In genomic region chr5:128695791-128696520, GRCh38 we compare ENCODE assay signal across 10 cellular contexts.
DNase-seq lines count a peak whose midpoint lies in the region; ATAC-seq, FAIRE-seq and TF ChIP-seq lines count a peak whose summit lies in the region.
"Had no signal": no experiment of that assay in that cellular context is flagged by ENCODE, and none has a peak within 500 bp of the region (broad histone marks: within the 10 kb centered on the region; RNA-seq: fewer than 3 reads in every experiment).

No MANE protein-coding gene starts in this region.

- H3K4me1 Mint-ChIP-seq in endodermal cell (no peaks in the 10 kb centered on the region), neural progenitor cell (peaks cover 11% of the 10 kb centered on the region)

- no peak overlapping the region for H3K4me2 ChIP-seq in neural progenitor cell

- intact Hi-C loops in right lobe of liver (cut with DNase I): no loop called here

- peak overlapping the region; percentile 45 for H2AFZ ChIP-seq in neural progenitor cell (replicated peaks)

- H3K4me3 ChIP-seq in endodermal cell (ENCODE audit: low read length) (no peak overlapping the region), neural progenitor cell (no peak overlapping the region), right lobe of liver (no peak overlapping the region)
- H3K4me3 ChIP-seq: SK-N-MC, uterus had no signal

- WGBS in endodermal cell (ENCODE audit: insufficient coverage in 1 of 2, insufficient read length in 1 of 2), 2 experiments: no CpG with 5 or more reads among the region's 1 CpG
- 57% methylated on average over 1 of the region's 1 CpG for WGBS in right lobe of liver (ENCODE audit: insufficient coverage, low coverage, low lambda C conversion rate, missing lambda C conversion rate)

- no peaks in the 10 kb centered on the region for H3K27me3 Mint-ChIP-seq in endodermal cell (ENCODE audit: insufficient read depth)
- H3K27me3 Mint-ChIP-seq in neural progenitor cell (ENCODE audit: insufficient read depth, low read depth): no peaks in the 10 kb centered on the region

- H3K36me3 Mint-ChIP-seq in endodermal cell (ENCODE audit: low read depth): no peaks in the 10 kb centered on the region
- no peaks in the 10 kb centered on the region for H3K36me3 Mint-ChIP-seq in neural progenitor cell

- H3K36me3 ChIP-seq in endodermal cell (ENCODE audit: control insufficient read depth, insufficient read depth, low read length) (no peaks in the 10 kb centered on the region), neural progenitor cell (no peaks in the 10 kb centered on the region), right lobe of liver (no peaks in the 10 kb centered on the region)
- H3K36me3 ChIP-seq: uterus had no signal

- peak; percentile 44; the same call in 2 of the 3 replicates for TF ChIP-seq CTCF in GM12872 (IDR thresholded peaks at IDR 0.05; ENCODE audit: insufficient read depth, low read depth, low read length)
- peak; percentile 85 for TF ChIP-seq CTCF in endodermal cell (conservative IDR thresholded peaks at IDR 0.05)
- TF ChIP-seq CTCF in neural progenitor cell (IDR thresholded peaks at IDR 0.05): peak; percentile 68
- no peak for TF ChIP-seq CTCF in right lobe of liver (IDR thresholded peaks at IDR 0.05)

- no peak overlapping the region for H3K27ac ChIP-seq in endodermal cell (ENCODE audit: low read depth, low read length)
- H3K27ac ChIP-seq in neural progenitor cell: no peak overlapping the region
- H3K27ac ChIP-seq in right lobe of liver: no peak overlapping the region
- H3K27ac ChIP-seq: SK-N-MC, uterus had no signal

- H3K4me1 ChIP-seq in endodermal cell (ENCODE audit: control insufficient read depth, insufficient read depth, low read length): no peaks in the 10 kb centered on the region
- H3K4me1 ChIP-seq in neural progenitor cell: peaks cover 22% of the 10 kb centered on the region
- H3K4me1 ChIP-seq in right lobe of liver: no peaks in the 10 kb centered on the region
- H3K4me1 ChIP-seq: uterus had no signal

- TF ChIP-seq POLR2A in right lobe of liver (IDR thresholded peaks at IDR 0.05) (no peak), erythroblast (IDR thresholded peaks at IDR 0.05; ENCODE audit: low read length) (no peak)

- H3K9ac ChIP-seq in endodermal cell (ENCODE audit: extremely low read depth, low read length, poor library complexity, severe bottlenecking): no peak overlapping the region
- H3K9ac ChIP-seq in neural progenitor cell: no peak overlapping the region

- no peaks in the 10 kb centered on the region for H3F3A ChIP-seq in neural progenitor cell (ENCODE audit: low read depth)

- H3K9me3 Mint-ChIP-seq in endodermal cell: no peaks in the 10 kb centered on the region
- H3K9me3 Mint-ChIP-seq in neural progenitor cell: no peaks in the 10 kb centered on the region

- no peaks in the 10 kb centered on the region for H3K79me2 ChIP-seq in neural progenitor cell (ENCODE audit: low read depth)

- H3K27me3 ChIP-seq in endodermal cell (ENCODE audit: control insufficient read depth, insufficient read depth, low read length, poor library complexity, severe bottlenecking) (no peaks in the 10 kb centered on the region), neural progenitor cell (no peaks in the 10 kb centered on the region), right lobe of liver (no peaks in the 10 kb centered on the region)
- H3K27me3 ChIP-seq: uterus had no signal

- H4K20me1 ChIP-seq in neural progenitor cell (ENCODE audit: low read depth): no peaks in the 10 kb centered on the region

- H3K4me3 Mint-ChIP-seq in endodermal cell (no peak overlapping the region), neural progenitor cell (no peak overlapping the region)

- no peak for FAIRE-seq in HTR-8/SVneo (lab: Jason Lieb, UNC)

- ATAC-seq in GM21825 (IDR thresholded peaks at IDR 0.05; ENCODE audit: unreplicated experiment): no peak
- ATAC-seq in right lobe of liver: no peak

- DNase-seq in NCI-H460 (ENCODE audit: extremely low read depth, low read depth): peak; percentile 1
- DNase-seq in endodermal cell: peak; percentile 61
- peak; percentile 44 for DNase-seq in neural progenitor cell (ENCODE audit: low spot score)
- DNase-seq in right lobe of liver: no peak
- DNase-seq in erythroblast (lab: John Stamatoyannopoulos, UW): no peak
- DNase-seq in HTR-8/SVneo (ENCODE audit: insufficient read length, low spot score): no peak
- DNase-seq: uterus had no signal

- H3K9me3 ChIP-seq in endodermal cell (ENCODE audit: control insufficient read depth, low read length): no peaks in the 10 kb centered on the region
- H3K9me3 ChIP-seq in neural progenitor cell (ENCODE audit: low read depth): no peaks in the 10 kb centered on the region
- H3K9me3 ChIP-seq in right lobe of liver: no peaks in the 10 kb centered on the region
- H3K9me3 ChIP-seq: uterus had no signal

- H3K27ac Mint-ChIP-seq in endodermal cell (no peak overlapping the region), neural progenitor cell (no peak overlapping the region)

Comparison
In these comparisons a context has a peak if more than half of its experiments do, and no peak if none do; other contexts are left out.
1. CTCF ChIP-seq: peak in GM12872 (single experiment), endodermal cell (single experiment) and neural progenitor cell (single experiment); none in right lobe of liver (0 of 4).
2. DNase-seq: peak in NCI-H460 (single experiment), endodermal cell (single experiment) and neural progenitor cell (single experiment); none in right lobe of liver (0 of 3), erythroblast (0 of 2) and HTR-8/SVneo (single experiment).